8 cellular contexts compared by ENCODE assay signal in the genomic region with DNA sequence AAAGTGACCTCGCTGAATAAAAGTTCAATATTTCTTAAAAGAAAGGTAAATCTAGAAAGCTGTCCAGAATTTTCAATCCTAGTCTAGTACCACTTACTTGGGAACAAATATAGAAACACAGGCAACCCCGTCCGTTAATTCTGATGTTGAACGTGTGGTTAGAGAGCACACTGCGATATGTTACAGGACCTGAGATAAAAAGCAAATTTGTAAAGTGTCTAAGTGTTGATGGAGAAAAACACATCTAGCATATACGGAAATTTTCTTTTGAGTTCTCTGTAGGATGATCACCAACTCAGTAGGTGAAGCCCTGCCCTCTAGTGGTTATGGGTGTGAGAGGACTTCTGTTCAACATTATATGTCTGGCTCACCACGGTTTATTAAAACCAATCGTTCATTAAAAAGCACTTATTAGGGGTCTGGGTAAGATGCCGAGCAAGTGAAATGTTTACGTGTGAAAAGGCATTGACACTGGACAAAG. TPM values are rescaled to one million over a fixed set of nuclear protein-coding genes. Genes with fewer than 3 reads are reported as not detected.
A peak's percentile ranks its signal among the peaks of the same experiment; 100 is the strongest.
DNase-seq lines count a peak whose midpoint lies in the region; ATAC-seq and TF ChIP-seq lines count a peak whose summit lies in the region.

No MANE protein-coding gene starts in this region.

- H3K27me3 Mint-ChIP-seq in neural progenitor cell (ENCODE audit: insufficient read depth, low read depth): no peaks in the 10 kb centered on the region

- TF ChIP-seq POLR2A in suprapubic skin (IDR thresholded peaks at IDR 0.05): no peak

- 2% methylated on average over 10 of the region's 10 CpGs for whole genome bisulfite sequencing in suprapubic skin

- H3K27me3 ChIP-seq in DND-41 (ENCODE audit: insufficient read depth, low read length, poor library complexity) (no peaks in the 10 kb centered on the region), neural progenitor cell (no peaks in the 10 kb centered on the region), suprapubic skin (no peaks in the 10 kb centered on the region)

- TF ChIP-seq CTCF in DND-41 (IDR thresholded peaks at IDR 0.05; ENCODE audit: borderline replicate concordance, extremely low read depth, low read length, poor library complexity, severe bottlenecking): peak; percentile 90
- TF ChIP-seq CTCF in foreskin fibroblast (IDR thresholded peaks at IDR 0.05; ENCODE audit: low read depth, low read length): peak; percentile 89
- peak; percentile 95 for TF ChIP-seq CTCF in neural progenitor cell (IDR thresholded peaks at IDR 0.05)
- TF ChIP-seq CTCF in suprapubic skin (IDR thresholded peaks at IDR 0.05): peak; percentile 67 to 85

- TF ChIP-seq EP300 in suprapubic skin (IDR thresholded peaks at IDR 0.05): no peak

- peak overlapping the region; percentile 75 to 83 for H3K4me3 ChIP-seq in DND-41 (ENCODE audit: low read depth in 1 of 2, low read length in 2 of 2)
- peak overlapping the region; percentile 73 to 83 for H3K4me3 ChIP-seq in foreskin fibroblast (ENCODE audit: low read depth in 1 of 2, low read length in 2 of 2)
- peak overlapping the region; percentile 86 for H3K4me3 ChIP-seq in neural progenitor cell
- peak overlapping the region; percentile 94 for H3K4me3 ChIP-seq in suprapubic skin

- H3K4me1 ChIP-seq in DND-41 (ENCODE audit: insufficient read depth, low read length) (peaks cover 38% of the 10 kb centered on the region), neural progenitor cell (peaks cover 23% of the 10 kb centered on the region), suprapubic skin (peaks cover 24% of the 10 kb centered on the region)

- H3K27ac ChIP-seq in DND-41 (ENCODE audit: low read length): peak overlapping the region; percentile 96
- H3K27ac ChIP-seq in neural progenitor cell: no peak overlapping the region
- H3K27ac ChIP-seq in suprapubic skin: peak overlapping the region; percentile 100

- H3K9me3 ChIP-seq in DND-41 (ENCODE audit: insufficient read depth, low read length, severe bottlenecking): no peaks in the 10 kb centered on the region
- H3K9me3 ChIP-seq in neural progenitor cell (ENCODE audit: low read depth): no peaks in the 10 kb centered on the region
- H3K9me3 ChIP-seq in suprapubic skin: no peaks in the 10 kb centered on the region

- H3K27ac Mint-ChIP-seq in neural progenitor cell: peak overlapping the region; percentile 89

- H3K79me2 ChIP-seq in DND-41 (ENCODE audit: insufficient read depth, low read length) (peaks cover 38% of the 10 kb centered on the region), neural progenitor cell (ENCODE audit: low read depth) (peaks cover 34% of the 10 kb centered on the region)

- DNase-seq in DND-41 (peak; percentile 73), KG1 (lab: John Stamatoyannopoulos, UW) (peak; percentile 92), OCI-M2 (lab: John Stamatoyannopoulos, UW; ENCODE audit: unreplicated experiment) (peak; percentile 77), foreskin fibroblast (peak; percentile 65 to 87), neural progenitor cell (ENCODE audit: low spot score) (peak; percentile 84), suprapubic skin (ENCODE audit: low spot score in 2 of 2) (peak in 1 of 2 donors; percentile 71)
- DNase-seq in activated effector memory CD4-positive, alpha-beta T cell treated with anti-CD3 and anti-CD28 coated beads, Interleukin-2, amount 50 U/mL, for 16 hours: peak; percentile 81

- H3F3A ChIP-seq in neural progenitor cell (ENCODE audit: low read depth): peaks cover 8% of the 10 kb centered on the region

- no peaks in the 10 kb centered on the region for H3K9me3 Mint-ChIP-seq in neural progenitor cell

- H2AFZ ChIP-seq in DND-41 (ENCODE audit: low read depth, low read length): peak overlapping the region; percentile 97
- peak overlapping the region; percentile 96 for H2AFZ ChIP-seq in neural progenitor cell (replicated peaks)

- no peaks in the 10 kb centered on the region for H3K36me3 Mint-ChIP-seq in neural progenitor cell

- H3K4me2 ChIP-seq in DND-41 (ENCODE audit: insufficient read depth, low read length) (peak overlapping the region; percentile 84), neural progenitor cell (peak overlapping the region; percentile 90)

- H4K20me1 ChIP-seq in DND-41 (ENCODE audit: insufficient read depth, low read length) (peaks cover 15% of the 10 kb centered on the region; the same call in 1 of the 2 replicates), neural progenitor cell (ENCODE audit: low read depth) (peaks cover 16% of the 10 kb centered on the region)

- H3K9ac ChIP-seq in DND-41 (ENCODE audit: low read depth, low read length) (peak overlapping the region; percentile 96), neural progenitor cell (peak overlapping the region; percentile 72)

- H3K36me3 ChIP-seq in DND-41 (ENCODE audit: insufficient read depth, low read length): no peaks in the 10 kb centered on the region; the same call in 1 of the 2 replicates
- no peaks in the 10 kb centered on the region for H3K36me3 ChIP-seq in neural progenitor cell
- no peaks in the 10 kb centered on the region for H3K36me3 ChIP-seq in suprapubic skin

- H3K4me3 Mint-ChIP-seq in neural progenitor cell: peak overlapping the region; percentile 96

- peaks cover 26% of the 10 kb centered on the region for H3K4me1 Mint-ChIP-seq in neural progenitor cell

- ATAC-seq in DND-41 (ENCODE audit: insufficient read depth, low read depth) (peak; percentile 68), GM21737 (IDR thresholded peaks at IDR 0.05; ENCODE audit: unreplicated experiment) (peak; percentile 44)

RNA-seq across cellular contexts. Expression of gene ATP2C1, which starts 1.1 kb away (rescaled TPM):
- total RNA-seq in neural progenitor cell (ENCODE audit: low replicate concordance) (64.5 and 161 TPM in 2 replicates), suprapubic skin (10 to 100 TPM; 55.1 to 69.9 (median 64.3) TPM)
